Comparison of ENCODE assay signal across 2 cellular contexts in genomic region chr3:20028846-20029430, GRCh38.
TF ChIP-seq lines count a peak whose summit lies in the region.

No MANE protein-coding gene starts in this region.

TF ChIP-seq in H1, 55 proteins besides CTCF, POLR2A, EP300 and RAD21:
- TF ChIP-seq BRCA1 (IDR thresholded peaks at IDR 0.05; ENCODE audit: low read depth, low read length) = no peak

TF ChIP-seq in SK-N-SH, 30 proteins besides CTCF, POLR2A, EP300 and RAD21:
- no peak for TF ChIP-seq FOXM1 (IDR thresholded peaks at IDR 0.05; ENCODE audit: low read depth)
